In genomic region chr12:131700271-131700670, GRCh38 we compare ENCODE assay signal across 34 cellular contexts.
"Had no signal": no experiment of that assay in that cellular context is flagged by ENCODE, and none has a peak within 500 bp of the region (broad histone marks: within the 10 kb centered on the region; RNA-seq: fewer than 3 reads in every experiment).

No MANE protein-coding gene starts in this region.

- H3K27ac Mint-ChIP-seq: activated B cell treated with CpG ODN at 0.5 μM for 24 hours; activated CD4-positive, alpha-beta memory T cell treated with anti-CD3 and anti-CD28 coated beads for 36 hours; activated naive CD4-positive, alpha-beta T cell treated with anti-CD3 and anti-CD28 coated beads for 36 hours; activated T-helper 1 cell treated with anti-CD3 and anti-CD28 coated beads, Interleukin-12 subunit alpha, Interleukin-12 subunit beta, Interleukin-2, Interleukin-4 antibody, amounts not matched to agents 30 ng/mL and 10 ng/mL and 1 ng/mL, durations not matched to agents 14 hours and 24 hours and 36 hours had no signal

- H3K27ac ChIP-seq: adrenal gland, body of pancreas, breast epithelium, Peyer's patch, VCaP had no signal

- H3K4me1 Mint-ChIP-seq: activated B cell treated with CpG ODN at 0.5 μM for 24 hours had no signal

- H3K9me3 ChIP-seq: body of pancreas had no signal

- ATAC-seq: activated naive CD4-positive, alpha-beta T cell treated with anti-CD3 and anti-CD28 coated beads, Interleukin-2, amount 50 U/mL, for 72 hours; activated T-cell treated with anti-CD3 and anti-CD28 coated beads, Interleukin-2, amount 50 U/mL, for 4 hours; body of pancreas had no signal

- H3K27me3 ChIP-seq: adrenal gland, body of pancreas, Peyer's patch had no signal

- H3K4me1 ChIP-seq: adrenal gland, body of pancreas, breast epithelium, Peyer's patch had no signal

- H3K36me3 ChIP-seq: adrenal gland, breast epithelium, Peyer's patch had no signal

- FAIRE-seq: astrocyte had no signal

- DNase-seq: activated B cell treated with CpG ODN at 0.5 μM for 24 hours; activated CD4-positive, alpha-beta memory T cell treated with anti-CD3 and anti-CD28 coated beads for 36 hours; activated CD4-positive, alpha-beta T cell treated with anti-CD3 and anti-CD28 coated beads for 4 hours; activated CD4-positive, alpha-beta T cell treated with anti-CD3 and anti-CD28 coated beads, Interleukin-2, amount 50 U/mL, for 1 hour; activated CD4-positive, CD25-positive, alpha-beta regulatory T cell treated with anti-CD3 and anti-CD28 coated beads, Interleukin-2, amount 50 U/mL, for 72 hours; activated gamma-delta T cell treated with Interleukin-2 at 50 U/mL for 16 hours; activated naive CD4-positive, alpha-beta T cell treated with anti-CD3 and anti-CD28 coated beads for 36 hours; activated T-cell treated with anti-CD3 and anti-CD28 coated beads for 4 hours; activated T-cell treated with anti-CD3 and anti-CD28 coated beads, Interleukin-2, amount 50 U/mL, for 4 hours; body of pancreas; Karpas-422; NCI-H1048; NCI-H1105 treated with DMSO at 0.1 percent for 48 hours; NCI-H1436; NCI-H1694; NCI-H1930; NCI-H2081 treated with DMSO at 0.1 percent for 48 hours; NCI-H345; NCI-H524 treated with DMSO at 0.1 percent for 48 hours; NK-92 treated with Interleukin-12 subunit alpha and Interleukin-12 subunit beta, amount 100 ng/mL, for 24 hours; PC-3; Peyer's patch; RPMI8226; SHP77 treated with DMSO at 0.1 percent for 48 hours; SW 1271; T-helper 1 cell; T-helper 2 cell; T-helper 9 cell had no signal

- H3K27me3 Mint-ChIP-seq: activated CD4-positive, alpha-beta memory T cell treated with anti-CD3 and anti-CD28 coated beads for 36 hours had no signal

- H3K4me3 ChIP-seq: adrenal gland, body of pancreas, breast epithelium, Peyer's patch had no signal

- H3K4me3 Mint-ChIP-seq: activated B cell treated with CpG ODN at 0.5 μM for 24 hours; activated CD4-positive, alpha-beta memory T cell treated with anti-CD3 and anti-CD28 coated beads for 36 hours; activated naive CD4-positive, alpha-beta T cell treated with anti-CD3 and anti-CD28 coated beads for 36 hours; activated T-cell treated with anti-CD3 and anti-CD28 coated beads, Interleukin-2, amount 50 U/mL, for 4 hours; activated T-helper 1 cell treated with anti-CD3 and anti-CD28 coated beads, Interleukin-12 subunit alpha, Interleukin-12 subunit beta, Interleukin-2, Interleukin-4 antibody, amounts not matched to agents 30 ng/mL and 10 ng/mL and 1 ng/mL, durations not matched to agents 14 hours and 24 hours and 36 hours had no signal
